In the genomic region with DNA sequence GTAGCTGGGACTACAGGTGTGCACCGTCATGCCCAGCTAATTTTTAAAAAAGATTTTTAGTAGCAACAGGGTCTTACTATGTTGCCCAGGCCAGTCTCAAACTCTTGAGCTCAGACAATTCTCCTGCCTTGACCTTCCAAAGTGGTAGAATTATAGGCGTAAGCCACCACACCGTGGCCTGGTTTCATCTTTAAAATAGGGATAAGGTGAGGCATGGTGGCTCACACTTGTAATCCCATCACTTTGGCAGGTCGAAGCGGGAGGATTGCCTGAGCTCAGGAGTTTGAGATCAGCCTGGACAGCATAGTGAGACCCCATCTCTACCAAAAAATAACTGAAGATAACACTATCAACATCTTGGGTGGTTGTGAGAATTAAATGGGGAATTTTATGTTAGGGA, we compare ENCODE assay signal across 7 cellular contexts.
DNase-seq lines count a peak whose midpoint lies in the region; ATAC-seq, FAIRE-seq and TF ChIP-seq lines count a peak whose summit lies in the region.
"Not testable (repeated sequence)": the region's sequence is repeated elsewhere in the genome, so short reads cannot be mapped to it uniquely, and the experiment has no call there.

No MANE protein-coding gene starts in this region.

- in situ Hi-C loops in K562 (cut with MboI) = loop anchor here (5.0 kb wide), 1 partner anchor 1817 kb away; no protein-coding TSS in a partner anchor
- in situ Hi-C loops in HepG2 (cut with HindIII; ENCODE audit: extremely low pct_ligation_motif_present, low pct_unique_long_range_greater_than_20kb) = not testable (repeated sequence)

- not testable (repeated sequence) for H3K27me3 Mint-ChIP-seq in activated CD8-positive, alpha-beta memory T cell treated with anti-CD3 and anti-CD28 coated beads, Interleukin-2, amount 10 ng/mL, durations not matched to agents 7 days and 5 days; osteocyte (ENCODE audit: unreplicated experiment)

- H3K36me3 Mint-ChIP-seq in activated CD8-positive, alpha-beta memory T cell treated with anti-CD3 and anti-CD28 coated beads, Interleukin-2, amount 10 ng/mL, durations not matched to agents 7 days and 5 days; osteocyte (ENCODE audit: unreplicated experiment): not testable (repeated sequence)

- H3K79me2 ChIP-seq in K562 (ENCODE audit: control insufficient read depth, insufficient read depth, low read length); HepG2 (ENCODE audit: insufficient read depth, low read length): not testable (repeated sequence)

- not testable (repeated sequence) for H3K27me3 ChIP-seq in K562 (ENCODE audit: control insufficient read depth in 2 of 2, insufficient read depth in 2 of 2, low read length in 2 of 2); left ventricle myocardium inferior (ENCODE audit: low read depth); HepG2 (ENCODE audit: control insufficient read depth in 1 of 2, insufficient read depth in 2 of 2, low read length in 2 of 2); upper lobe of left lung

- DNase-seq in activated CD8-positive, alpha-beta memory T cell treated with anti-CD3 and anti-CD28 coated beads, Interleukin-2, amount 10 ng/mL, durations not matched to agents 7 days and 5 days = peak; percentile 27
- DNase-seq in K562 (ENCODE audit: extremely low read depth in 1 of 4, low spot score in 3 of 4); HepG2 (ENCODE audit: low spot score); upper lobe of left lung: not testable (repeated sequence)
- DNase-seq in ecto neural progenitor cell (ENCODE audit: low spot score) = peak; percentile 19
- peak; percentile 6 for DNase-seq in left ventricle myocardium inferior
- peak; percentile 70 for DNase-seq in osteocyte (ENCODE audit: extremely low spot score, unreplicated experiment)

- TF ChIP-seq CTCF in K562 (IDR thresholded peaks at IDR 0.05 in 2 of 3, conservative IDR thresholded peaks at IDR 0.05 in 1 of 3; ENCODE audit: insufficient read depth in 2 of 3, low read depth in 1 of 3, low read length in 3 of 3); left ventricle myocardium inferior (IDR thresholded peaks at IDR 0.05; ENCODE audit: borderline replicate concordance); HepG2 (CRISPR knock-in tag; IDR thresholded peaks at IDR 0.05); osteocyte (IDR thresholded peaks at IDR 0.05); upper lobe of left lung (IDR thresholded peaks at IDR 0.05): not testable (repeated sequence)

- WGBS in K562 (ENCODE audit: insufficient coverage, low coverage, missing lambda C conversion rate) = 73% methylated on average over 4 of the region's 5 CpGs
- over 99% methylated on average over 4 of the region's 5 CpGs for WGBS in HepG2 (ENCODE audit: low lambda C conversion rate)
- whole genome bisulfite sequencing in upper lobe of left lung, 2 donors = 98% methylated on average over 5 of the region's 5 CpGs

- H3K9me3 ChIP-seq in K562 (replicated peaks; ENCODE audit: control insufficient read depth, insufficient read depth, low read depth, low read length); left ventricle myocardium inferior (replicated peaks); HepG2 (ENCODE audit: low read length); upper lobe of left lung: not testable (repeated sequence)

- intact Hi-C loops in K562 (cut with micrococcal nuclease); left ventricle myocardium inferior (cut with micrococcal nuclease); HepG2 (cut with micrococcal nuclease; ENCODE audit: unreplicated experiment): not testable (repeated sequence)

- H3K9me1 ChIP-seq in K562 (ENCODE audit: control insufficient read depth, insufficient read depth, low read length) = not testable (repeated sequence)

- not testable (repeated sequence) for H3K27ac Mint-ChIP-seq in activated CD8-positive, alpha-beta memory T cell treated with anti-CD3 and anti-CD28 coated beads, Interleukin-2, amount 10 ng/mL, durations not matched to agents 7 days and 5 days; osteocyte (ENCODE audit: unreplicated experiment)

- not testable (repeated sequence) for ATAC-seq in activated CD8-positive, alpha-beta memory T cell treated with anti-CD3 and anti-CD28 coated beads, Interleukin-2, amount 10 ng/mL, durations not matched to agents 7 days and 5 days; K562; HepG2
- peak; percentile 9 to 65 for ATAC-seq in upper lobe of left lung (ENCODE audit: low FRiP score in 2 of 2)

- not testable (repeated sequence) for H3K4me3 Mint-ChIP-seq in activated CD8-positive, alpha-beta memory T cell treated with anti-CD3 and anti-CD28 coated beads, Interleukin-2, amount 10 ng/mL, durations not matched to agents 7 days and 5 days; osteocyte (ENCODE audit: unreplicated experiment)

- H3K4me2 ChIP-seq in K562 (ENCODE audit: insufficient read depth, low read length); HepG2 (ENCODE audit: low read depth, low read length): not testable (repeated sequence)

- H4K20me1 ChIP-seq in K562 (replicated peaks; ENCODE audit: control insufficient read depth, insufficient read depth, low read length); HepG2 (ENCODE audit: insufficient read depth, low read length): not testable (repeated sequence)

- H2AFZ ChIP-seq in K562 (ENCODE audit: low read depth, low read length); HepG2 (ENCODE audit: low read length): not testable (repeated sequence)

- H3K4me3 ChIP-seq in K562; left ventricle myocardium inferior; HepG2 (replicated peaks in 1 of 3; ENCODE audit: insufficient read depth in 1 of 3, low read depth in 2 of 3, low read length in 3 of 3); upper lobe of left lung: not testable (repeated sequence)

- H3K27ac ChIP-seq in K562 (ENCODE audit: extremely low read depth, low read depth, low read length); left ventricle myocardium inferior (replicated peaks); HepG2 (ENCODE audit: extremely low read length, insufficient read depth, low read length); upper lobe of left lung: not testable (repeated sequence)

- not testable (repeated sequence) for FAIRE-seq in K562 (lab: Jason Lieb, UNC); HepG2 (lab: Jason Lieb, UNC)

- H3K4me1 ChIP-seq in K562 (replicated peaks in 1 of 2; ENCODE audit: control insufficient read depth in 2 of 2, insufficient read depth in 2 of 2, low read length in 2 of 2); left ventricle myocardium inferior; HepG2 (ENCODE audit: insufficient read depth, low read length); upper lobe of left lung: not testable (repeated sequence)

- TF ChIP-seq RAD21 in K562 (CRISPR knock-in tag; conservative IDR thresholded peaks at IDR 0.05 in 1 of 2, IDR thresholded peaks at IDR 0.05 in 1 of 2); HepG2 (CRISPR knock-in tag; IDR thresholded peaks at IDR 0.05): not testable (repeated sequence)

- not testable (repeated sequence) for H3K4me1 Mint-ChIP-seq in activated CD8-positive, alpha-beta memory T cell treated with anti-CD3 and anti-CD28 coated beads, Interleukin-2, amount 10 ng/mL, durations not matched to agents 7 days and 5 days; osteocyte (ENCODE audit: unreplicated experiment)

- H3K9ac ChIP-seq in K562 (ENCODE audit: insufficient read depth in 1 of 2, low read depth in 2 of 2, low read length in 2 of 2); HepG2 (ENCODE audit: insufficient read depth, low read depth, low read length): not testable (repeated sequence)

- POLR2A ChIA-PET in K562 (lab: Yijun Ruan, JAX); HepG2 (lab: Yijun Ruan, JAX): not testable (repeated sequence)

- not testable (repeated sequence) for H3K36me3 ChIP-seq in K562 (ENCODE audit: control insufficient read depth, insufficient read depth, low read length); left ventricle myocardium inferior; HepG2 (replicated peaks in 1 of 2; ENCODE audit: control insufficient read depth in 1 of 2, insufficient read depth in 2 of 2, low read length in 2 of 2); upper lobe of left lung

- BruUV-seq in K562 (replicated peaks; lab: Mats Ljungman, UMichigan) = not testable (repeated sequence)
- TSS peak; percentile 35 for BruUV-seq in HepG2 (replicated peaks; lab: Mats Ljungman, UMichigan)

- CTCF ChIA-PET in activated CD8-positive, alpha-beta memory T cell treated with anti-CD3 and anti-CD28 coated beads, Interleukin-2, amount 10 ng/mL, durations not matched to agents 7 days and 5 days (lab: Charles Lee); K562 (lab: Yijun Ruan, JAX; ENCODE audit: low intra/inter-chr PET ratio); HepG2 (lab: Yijun Ruan, JAX; ENCODE audit: low intra/inter-chr PET ratio, low total read pairs): not testable (repeated sequence)

- TF ChIP-seq POLR2A in K562 (conservative IDR thresholded peaks at IDR 0.05); HepG2 (IDR thresholded peaks at IDR 0.05; ENCODE audit: insufficient read depth in 1 of 2, low read depth in 2 of 2, low read length in 2 of 2); upper lobe of left lung (IDR thresholded peaks at IDR 0.05): not testable (repeated sequence)

- TF ChIP-seq EP300 in K562 (IDR thresholded peaks at IDR 0.05; ENCODE audit: low read length); HepG2 (IDR thresholded peaks at IDR 0.05; ENCODE audit: low read depth in 2 of 2, low read length in 2 of 2); HepG2 (CRISPR knock-in tag; IDR thresholded peaks at IDR 0.05; ENCODE audit: borderline replicate concordance); upper lobe of left lung (IDR thresholded peaks at IDR 0.05): not testable (repeated sequence)

- H3K9me3 Mint-ChIP-seq in activated CD8-positive, alpha-beta memory T cell treated with anti-CD3 and anti-CD28 coated beads, Interleukin-2, amount 10 ng/mL, durations not matched to agents 7 days and 5 days (ENCODE audit: low read depth); osteocyte (ENCODE audit: unreplicated experiment): not testable (repeated sequence)
